In genomic region chr10:99854860-99855259, GRCh38 we compare ENCODE assay signal across 8 cellular contexts.
DNase-seq lines count a peak whose midpoint lies in the region; ATAC-seq and TF ChIP-seq lines count a peak whose summit lies in the region.

No MANE protein-coding gene starts in this region.

- H3K9me3 ChIP-seq in esophagus muscularis mucosa: no peaks in the 10 kb centered on the region
- no peaks in the 10 kb centered on the region for H3K9me3 ChIP-seq in ovary

- H3K4me1 ChIP-seq in esophagus muscularis mucosa (peaks cover 4 to 12% (median 5%) of the 10 kb centered on the region in 4 donors), ovary (ENCODE audit: insufficient read depth) (no peaks in the 10 kb centered on the region)

- ATAC-seq in HG03520 (IDR thresholded peaks at IDR 0.05; ENCODE audit: unreplicated experiment): no peak
- ATAC-seq in HG03457 (IDR thresholded peaks at IDR 0.05; ENCODE audit: unreplicated experiment): no peak

- DNase-seq in GM04504 (ENCODE audit: low read depth) (peak; percentile 48), NOMO-1 (lab: John Stamatoyannopoulos, UW; ENCODE audit: unreplicated experiment in 2 of 2) (peak; percentile 11 to 37), esophagus muscularis mucosa (ENCODE audit: extremely low spot score) (no peak), ovary (peak; percentile 35 to 63 (median 41)), NCI-H446 treated with DMSO at 0.1 percent for 48 hours (lab: John Stamatoyannopoulos, UW) (no peak)
- no peak for DNase-seq in activated CD8-positive, alpha-beta memory T cell treated with anti-CD3 and anti-CD28 coated beads for 24 hours

- TF ChIP-seq POLR2A in esophagus muscularis mucosa (IDR thresholded peaks at IDR 0.05; ENCODE audit: low read depth) (no peak), ovary (IDR thresholded peaks at IDR 0.05) (no peak)

- H3K27ac ChIP-seq in esophagus muscularis mucosa (replicated peaks in 1 of 4): no peak overlapping the region
- H3K27ac ChIP-seq in ovary: no peak overlapping the region

- H3K36me3 ChIP-seq in esophagus muscularis mucosa (no peaks in the 10 kb centered on the region), ovary (no peaks in the 10 kb centered on the region)

- H3K4me3 ChIP-seq in esophagus muscularis mucosa (no peak overlapping the region), ovary (no peak overlapping the region)

- WGBS in esophagus muscularis mucosa: 24% methylated on average over 6 of the region's 6 CpGs
- 13 to 19% (median 15%) methylated on average over 6 of the region's 6 CpGs for WGBS in ovary, 3 donors

- no peak for TF ChIP-seq EP300 in esophagus muscularis mucosa (IDR thresholded peaks at IDR 0.05)
- TF ChIP-seq EP300 in ovary (IDR thresholded peaks at IDR 0.05): no peak

- intact Hi-C loops in esophagus muscularis mucosa (cut with DNase I): no loop called here
- intact Hi-C loops in ovary (cut with DNase I): loop anchor here in 2 of 4 donors (5.0 to 10.0 kb wide), 2 partner anchors 157 to 160 kb away; no protein-coding TSS in a partner anchor

- H3K27me3 ChIP-seq in esophagus muscularis mucosa: no peaks in the 10 kb centered on the region
- H3K27me3 ChIP-seq in ovary: no peaks in the 10 kb centered on the region

- TF ChIP-seq CTCF in esophagus muscularis mucosa (IDR thresholded peaks at IDR 0.05) (peak; percentile 33 to 53 (median 40)), ovary (IDR thresholded peaks at IDR 0.05) (peak; percentile 33 to 60 (median 54))

Comparison
In these comparisons a context has a peak if more than half of its experiments do, and no peak if none do; other contexts are left out.
1. DNase-seq: peak in GM04504 (single experiment), NOMO-1 (2 of 2) and ovary (5 of 5); none in esophagus muscularis mucosa (single experiment), activated CD8-positive, alpha-beta memory T cell treated with anti-CD3 and anti-CD28 coated beads for 24 hours (single experiment) and NCI-H446 treated with DMSO at 0.1 percent for 48 hours (single experiment).